10 cellular contexts compared by ENCODE assay signal in the genomic region with DNA sequence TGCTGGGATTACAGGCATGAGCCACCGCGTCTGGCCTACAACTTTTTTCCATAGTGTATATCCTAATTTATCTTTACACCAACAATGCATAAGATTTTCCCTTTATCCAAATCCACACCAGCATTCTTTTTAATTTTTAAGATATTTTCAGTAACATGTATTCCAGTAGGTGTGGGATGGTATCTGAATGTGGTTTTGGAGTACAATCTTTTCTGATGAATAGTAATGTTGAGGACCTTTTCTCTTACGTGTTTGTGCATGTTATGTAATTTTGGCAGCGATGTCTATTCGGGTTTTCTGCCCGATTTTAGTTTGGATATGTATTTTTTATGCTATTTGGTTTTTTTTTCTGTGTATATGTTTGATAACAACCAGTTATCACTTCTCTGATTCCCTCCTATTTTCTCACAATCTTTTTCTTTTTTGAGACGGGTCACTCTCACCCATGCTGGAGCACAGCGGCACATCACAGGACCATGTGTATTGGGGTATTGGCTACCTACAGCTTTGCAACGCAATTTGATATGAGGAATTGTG.
DNase-seq lines count a peak whose midpoint lies in the region; ATAC-seq and TF ChIP-seq lines count a peak whose summit lies in the region.
"Had no signal": no experiment of that assay in that cellular context is flagged by ENCODE, and none has a peak within 500 bp of the region (broad histone marks: within the 10 kb centered on the region; RNA-seq: fewer than 3 reads in every experiment).

No MANE protein-coding gene starts in this region.

- TF ChIP-seq CTCF in BJ (IDR thresholded peaks at IDR 0.05; ENCODE audit: insufficient read depth, low read depth, low read length) = no peak
- no peak for TF ChIP-seq CTCF in HFF-Myc (IDR thresholded peaks at IDR 0.05; ENCODE audit: low read depth, low read length, missing control alignments)
- TF ChIP-seq CTCF in upper lobe of left lung (IDR thresholded peaks at IDR 0.05) = no peak

- no peaks in the 10 kb centered on the region for H3K27me3 Mint-ChIP-seq in activated T-helper 17 cell treated with anti-CD3 and anti-CD28 coated beads, Interleukin-2, amount 50 U/mL, for 72 hours

- peak overlapping the region; percentile 98 for H3K27ac Mint-ChIP-seq in activated T-helper 17 cell treated with anti-CD3 and anti-CD28 coated beads, Interleukin-2, amount 50 U/mL, for 72 hours

- no peak for TF ChIP-seq EP300 in upper lobe of left lung (IDR thresholded peaks at IDR 0.05)

- ATAC-seq in activated T-helper 17 cell treated with anti-CD3 and anti-CD28 coated beads, Interleukin-2, amount 50 U/mL, for 72 hours (replicated peaks) = no peak
- ATAC-seq in upper lobe of left lung (ENCODE audit: low FRiP score in 2 of 2) = no peak

- H3K4me1 ChIP-seq in upper lobe of left lung = peaks cover 13 to 31% (median 19%) of the 10 kb centered on the region in 4 donors

- CTCF ChIA-PET in BJ (lab: Yijun Ruan, JAX) = interaction anchor here (0.5 to 3.6 kb wide), 3 partner anchors 12 to 449 kb away, joined by 3 to 23 read pairs (median 5); no protein-coding TSS in a partner anchor

- DNase-seq in BJ (ENCODE audit: low read depth) = no peak
- no peak for DNase-seq in HFF-Myc (ENCODE audit: extremely low read depth, low read depth)
- DNase-seq in mesenteric fat pad (ENCODE audit: low spot score) = peak; percentile 16
- no peak for DNase-seq in C1 segment of cervical spinal cord (lab: John Stamatoyannopoulos, UW)
- DNase-seq in NCI-H2029 treated with DMSO at 0.1 percent for 48 hours (lab: John Stamatoyannopoulos, UW) = no peak
- no peak for DNase-seq in upper lobe of left lung
- no peak for DNase-seq in head of caudate nucleus
- DNase-seq: NCI-H1048 had no signal

- peaks cover 6% of the 10 kb centered on the region for H3K36me3 ChIP-seq in BJ (ENCODE audit: control insufficient read depth, insufficient read depth, low read length)
- peaks cover 0 to 16% (median 4%) of the 10 kb centered on the region in 4 donors for H3K36me3 ChIP-seq in upper lobe of left lung

- H3K9me3 Mint-ChIP-seq in activated T-helper 17 cell treated with anti-CD3 and anti-CD28 coated beads, Interleukin-2, amount 50 U/mL, for 72 hours = no peaks in the 10 kb centered on the region

- no peaks in the 10 kb centered on the region for H3K9me3 ChIP-seq in upper lobe of left lung

- H3K4me1 Mint-ChIP-seq in activated T-helper 17 cell treated with anti-CD3 and anti-CD28 coated beads, Interleukin-2, amount 50 U/mL, for 72 hours = peaks cover 36% of the 10 kb centered on the region

- no peaks in the 10 kb centered on the region for H3K27me3 ChIP-seq in BJ (ENCODE audit: control insufficient read depth, insufficient read depth, low read length)
- H3K27me3 ChIP-seq in upper lobe of left lung = no peaks in the 10 kb centered on the region

- H3K27ac ChIP-seq in upper lobe of left lung = no peak overlapping the region
- H3K27ac ChIP-seq: RWPE1 had no signal

- intact Hi-C loops in head of caudate nucleus (cut with DNase I) = loop anchor here (5.0 kb wide), 1 partner anchor 88 kb away; no protein-coding TSS in a partner anchor

- WGBS in upper lobe of left lung, 2 donors = 86 to 88% methylated on average over 9 of the region's 9 CpGs

- no peak for TF ChIP-seq POLR2A in upper lobe of left lung (IDR thresholded peaks at IDR 0.05)

- POLR2A ChIA-PET in BJ (lab: Charles Lee) = no interaction called here

- peak overlapping the region; percentile 93 for H3K4me3 Mint-ChIP-seq in activated T-helper 17 cell treated with anti-CD3 and anti-CD28 coated beads, Interleukin-2, amount 50 U/mL, for 72 hours

- peaks cover 72% of the 10 kb centered on the region for H3K36me3 Mint-ChIP-seq in activated T-helper 17 cell treated with anti-CD3 and anti-CD28 coated beads, Interleukin-2, amount 50 U/mL, for 72 hours (ENCODE audit: low read depth)

- peak overlapping the region; percentile 71 for H3K4me3 ChIP-seq in BJ (ENCODE audit: low read depth, low read length)
- H3K4me3 ChIP-seq in HFF-Myc (replicated peaks; ENCODE audit: low read depth, low read length) = peak overlapping the region; percentile 89
- no peak overlapping the region for H3K4me3 ChIP-seq in upper lobe of left lung

Comparison
In these comparisons a context has a peak if more than half of its experiments do, and no peak if none do; other contexts are left out.
1. H3K4me3 ChIP-seq: peak in BJ (single experiment) and HFF-Myc (single experiment); none in upper lobe of left lung (0 of 4).